ENCODE assay signal across 24 cellular contexts in the genomic region with DNA sequence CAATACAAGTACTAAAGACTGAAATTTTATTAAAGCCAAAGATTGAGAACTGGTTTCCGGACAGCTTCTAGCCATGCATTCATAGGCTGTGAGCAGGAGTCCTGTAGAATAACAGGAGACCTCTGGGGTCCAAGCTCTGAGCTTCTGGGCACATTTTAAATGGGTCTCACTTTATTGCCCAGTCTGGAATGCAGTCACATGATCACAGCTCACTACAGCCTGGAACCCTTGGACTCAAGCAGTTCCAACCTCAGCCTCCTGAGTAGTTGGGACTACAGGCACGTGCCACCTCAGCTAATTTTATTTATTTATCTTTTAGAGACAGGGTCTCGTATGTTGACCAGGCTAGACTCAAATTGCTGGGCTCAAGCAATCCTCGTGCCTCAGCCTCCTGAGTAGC. TPM values are rescaled to one million over a fixed set of nuclear protein-coding genes. Genes with fewer than 3 reads are reported as not detected.
DNase-seq lines count a peak whose midpoint lies in the region; ATAC-seq and TF ChIP-seq lines count a peak whose summit lies in the region.
"Had no signal": no experiment of that assay in that cellular context is flagged by ENCODE, and none has a peak within 500 bp of the region (broad histone marks: within the 10 kb centered on the region; RNA-seq: fewer than 3 reads in every experiment).

No MANE protein-coding gene starts in this region.

- no peaks in the 10 kb centered on the region for H3K36me3 Mint-ChIP-seq in natural killer cell
- peaks cover 11% of the 10 kb centered on the region for H3K36me3 Mint-ChIP-seq in natural killer cell treated with Interleukin-12 subunit alpha and Interleukin-12 subunit beta and Interleukin-15 and Interleukin-18, amount 100 ng/mL, for 72 hours

- peaks cover 12% of the 10 kb centered on the region for H3F3A ChIP-seq in SK-N-SH (replicated peaks; ENCODE audit: insufficient read depth)

- TF ChIP-seq CTCF in SK-N-SH (IDR thresholded peaks at IDR 0.05) (no peak), natural killer cell (IDR thresholded peaks at IDR 0.05) (no peak), mucosa of descending colon (IDR thresholded peaks at IDR 0.05) (no peak)

- no peak overlapping the region for H3K4me2 ChIP-seq in SK-N-SH

- H3K79me2 ChIP-seq in SK-N-SH (ENCODE audit: insufficient read depth), result peaks cover 5% of the 10 kb centered on the region; the same call in 1 of the 2 replicates

- CTCF ChIA-PET in SK-N-SH (lab: Yijun Ruan, JAX), result interaction anchor here (0.6 to 2.7 kb wide), 4 partner anchors 11 to 22 kb away, joined by 3 to 8 read pairs (median 4); partner anchors contain the start of gene CDKN2AIPNL

- H3K4me3 Mint-ChIP-seq in natural killer cell, result no peak overlapping the region
- H3K4me3 Mint-ChIP-seq in natural killer cell treated with Interleukin-12 subunit alpha and Interleukin-12 subunit beta and Interleukin-15 and Interleukin-18, amount 100 ng/mL, for 72 hours, result no peak overlapping the region
- H3K4me3 Mint-ChIP-seq: CD14-positive monocyte had no signal

- intact Hi-C loops in natural killer cell (cut with micrococcal nuclease), result no loop called here
- intact Hi-C loops in mucosa of descending colon (cut with DNase I, micrococcal nuclease), result no loop called here

- no peak for TF ChIP-seq EP300 in SK-N-SH (IDR thresholded peaks at IDR 0.05; ENCODE audit: borderline replicate concordance in 1 of 2, low read depth in 1 of 2, low read length in 1 of 2)

- no peak for ATAC-seq in SK-N-SH treated with all-trans-retinoic acid at 6 μM for 48 hours
- ATAC-seq in natural killer cell, result no peak
- ATAC-seq in natural killer cell treated with Interleukin-12 subunit alpha and Interleukin-12 subunit beta and Interleukin-15 and Interleukin-18, amount 100 ng/mL, for 72 hours, result no peak
- ATAC-seq in mucosa of descending colon, result peak; percentile 52

- no peaks in the 10 kb centered on the region for H3K27me3 ChIP-seq in SK-N-SH (ENCODE audit: insufficient read depth)
- H3K27me3 ChIP-seq: BE2C had no signal

- H3K4me1 Mint-ChIP-seq in natural killer cell, result no peaks in the 10 kb centered on the region
- H3K4me1 Mint-ChIP-seq in natural killer cell treated with Interleukin-12 subunit alpha and Interleukin-12 subunit beta and Interleukin-15 and Interleukin-18, amount 100 ng/mL, for 72 hours (ENCODE audit: low read depth in 2 of 2), result peaks cover 0 to 3% of the 10 kb centered on the region in 2 donors
- H3K4me1 Mint-ChIP-seq: CD14-positive monocyte had no signal

- H3K4me3 ChIP-seq in SK-N-SH (ENCODE audit: low read depth in 2 of 2, low read length in 1 of 2) (no peak overlapping the region), mucosa of descending colon (no peak overlapping the region)

- no peaks in the 10 kb centered on the region for H3K9me3 ChIP-seq in SK-N-SH
- no peaks in the 10 kb centered on the region for H3K9me3 ChIP-seq in mucosa of descending colon
- H3K9me3 ChIP-seq: BE2C had no signal

- no peaks in the 10 kb centered on the region for H3K27me3 Mint-ChIP-seq in natural killer cell (ENCODE audit: low read depth in 2 of 2)
- H3K27me3 Mint-ChIP-seq in natural killer cell treated with Interleukin-12 subunit alpha and Interleukin-12 subunit beta and Interleukin-15 and Interleukin-18, amount 100 ng/mL, for 72 hours, result no peaks in the 10 kb centered on the region

- no peak overlapping the region for H2AFZ ChIP-seq in SK-N-SH (ENCODE audit: low read depth)

- POLR2A ChIA-PET in SK-N-SH (lab: Yijun Ruan, JAX), result interaction anchor here (1.1 to 1.6 kb wide), 3 partner anchors 11 to 70 kb away, joined by 3 to 4 read pairs (median 3); partner anchors contain the start of gene CDKN2AIPNL

- WGBS in SK-N-SH (ENCODE audit: low lambda C conversion rate), result 95% methylated on average over 4 of the region's 4 CpGs

- H3K27ac Mint-ChIP-seq in natural killer cell, result peak overlapping the region; percentile 24 to 45
- no peak overlapping the region for H3K27ac Mint-ChIP-seq in natural killer cell treated with Interleukin-12 subunit alpha and Interleukin-12 subunit beta and Interleukin-15 and Interleukin-18, amount 100 ng/mL, for 72 hours

- no peaks in the 10 kb centered on the region for H3K9me3 Mint-ChIP-seq in natural killer cell
- no peaks in the 10 kb centered on the region for H3K9me3 Mint-ChIP-seq in natural killer cell treated with Interleukin-12 subunit alpha and Interleukin-12 subunit beta and Interleukin-15 and Interleukin-18, amount 100 ng/mL, for 72 hours
- H3K9me3 Mint-ChIP-seq: CD14-positive monocyte had no signal

- no peak for DNase-seq in SK-N-SH
- DNase-seq in natural killer cell, result no peak
- DNase-seq in natural killer cell treated with Interleukin-12 subunit alpha and Interleukin-12 subunit beta and Interleukin-15 and Interleukin-18, amount 100 ng/mL, for 72 hours (ENCODE audit: low spot score), result no peak
- no peak for DNase-seq in mucosa of descending colon
- no peak for DNase-seq in NCI-H2196 treated with DMSO at 0.1 percent for 48 hours (lab: John Stamatoyannopoulos, UW; ENCODE audit: unreplicated experiment)
- DNase-seq in GOT3 (lab: John Stamatoyannopoulos, UW), result no peak
- DNase-seq: ACHN, BE2C, Calu3, DMS153, DND-41, HCEC 1CT, NCI-H1048, NCI-H1417 treated with DMSO at 0.1 percent for 48 hours, NCI-H1694 treated with DMSO at 0.1 percent for 48 hours, NCI-H2081, NCI-H226, NCI-H510A, NCI-H69, RPMI8226, SHP77 had no signal

- H4K20me1 ChIP-seq in SK-N-SH (ENCODE audit: insufficient read depth), result no peaks in the 10 kb centered on the region

- H3K4me1 ChIP-seq in SK-N-SH (ENCODE audit: control insufficient read depth in 1 of 2, insufficient read depth in 2 of 2, low read depth in 1 of 2, low read length in 1 of 2) (no peaks in the 10 kb centered on the region), mucosa of descending colon (ENCODE audit: low read depth) (no peaks in the 10 kb centered on the region)
- H3K4me1 ChIP-seq: BE2C had no signal

- H3K9ac ChIP-seq in SK-N-SH, result no peak overlapping the region

- H3K9me2 ChIP-seq in SK-N-SH, result no peaks in the 10 kb centered on the region

- no peak overlapping the region for H3K27ac ChIP-seq in SK-N-SH (ENCODE audit: low read depth in 2 of 2, low read length in 1 of 2)
- H3K27ac ChIP-seq: 22Rv1 had no signal

- H3K36me3 ChIP-seq in SK-N-SH (replicated peaks in 1 of 2; ENCODE audit: control insufficient read depth in 1 of 2, insufficient read depth in 2 of 2, low read length in 1 of 2) (peaks cover 45 to 64% of the 10 kb centered on the region in 2 experiments), mucosa of descending colon (ENCODE audit: low read depth) (no peaks in the 10 kb centered on the region)

- no peak for TF ChIP-seq RAD21 in SK-N-SH (IDR thresholded peaks at IDR 0.05; ENCODE audit: low read length)

TF ChIP-seq in SK-N-SH, 30 proteins besides CTCF, POLR2A, EP300 and RAD21:
- TF ChIP-seq, protein P1, sequence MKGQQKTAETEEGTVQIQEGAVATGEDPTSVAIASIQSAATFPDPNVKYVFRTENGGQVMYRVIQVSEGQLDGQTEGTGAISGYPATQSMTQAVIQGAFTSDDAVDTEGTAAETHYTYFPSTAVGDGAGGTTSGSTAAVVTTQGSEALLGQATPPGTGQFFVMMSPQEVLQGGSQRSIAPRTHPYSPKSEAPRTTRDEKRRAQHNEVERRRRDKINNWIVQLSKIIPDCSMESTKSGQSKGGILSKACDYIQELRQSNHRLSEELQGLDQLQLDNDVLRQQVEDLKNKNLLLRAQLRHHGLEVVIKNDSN (IDR thresholded peaks at IDR 0.05; ENCODE audit: borderline replicate concordance, low read depth), result 0 out of 2 replicates have a peak, but pooled peaks have one; percentile 20
- no peak for TF ChIP-seq FOSL2 (IDR thresholded peaks at IDR 0.05; ENCODE audit: borderline replicate concordance, low read depth)
TF ChIP-seq in SK-N-SH: peak in this region for 1.

TF ChIP-seq in SK-N-SH treated with all-trans-retinoic acid at 6 μM for 48 hours, 23 proteins besides CTCF, POLR2A, EP300 and RAD21:
- TF ChIP-seq TOX (CRISPR knock-in tag; IDR thresholded peaks at IDR 0.05; ENCODE audit: borderline replicate concordance) (no peak), ISL1 (CRISPR knock-in tag; IDR thresholded peaks at IDR 0.05) (no peak), ZNF565 (CRISPR knock-in tag; conservative IDR thresholded peaks at IDR 0.05; ENCODE audit: low read depth) (no peak), BACH2 (CRISPR knock-in tag; IDR thresholded peaks at IDR 0.05; ENCODE audit: borderline replicate concordance) (no peak), TCF4 (CRISPR knock-in tag; IDR thresholded peaks at IDR 0.05; ENCODE audit: borderline replicate concordance) (no peak), ZFP30 (CRISPR knock-in tag; IDR thresholded peaks at IDR 0.05) (no peak), ZFP3 (CRISPR knock-in tag; IDR thresholded peaks at IDR 0.05) (no peak)

RNA-seq across cellular contexts. Expression of gene CDKN2AIPNL, which starts 15.4 kb away (rescaled TPM):
- polyA plus RNA-seq in SK-N-SH (2012; rRNA removed), result 23.3 and 29.4 TPM in 2 replicates
- 32.0 and 35.5 TPM in 2 replicates for polyA plus RNA-seq in SK-N-SH (2012; cell fraction: cytosol; rRNA removed)
- 7.2 and 10.1 TPM in 2 replicates for polyA plus RNA-seq in SK-N-SH (2012; cell fraction: nucleus; rRNA removed)
- 10 to 100 TPM; 12.3 to 15.5 (median 13.4) TPM for total RNA-seq in natural killer cell
- 10 to 100 TPM; 28.2 to 36.5 TPM for total RNA-seq in natural killer cell treated with Interleukin-12 subunit alpha and Interleukin-12 subunit beta and Interleukin-15 and Interleukin-18, amount 100 ng/mL, for 72 hours
- total RNA-seq in mucosa of descending colon, result 10 to 100 TPM; 16.0 to 24.4 (median 17.1) TPM

RNA-seq across cellular contexts. Expression of gene UBE2B, which starts 24.9 kb away (rescaled TPM):
- polyA plus RNA-seq in SK-N-SH (2012; rRNA removed), result 24.3 and 28.0 TPM in 2 replicates
- 38.9 and 58.5 TPM in 2 replicates for polyA plus RNA-seq in SK-N-SH (2012; cell fraction: cytosol; rRNA removed)
- polyA plus RNA-seq in SK-N-SH (2012; cell fraction: nucleus; rRNA removed), result 12.3 and 29.5 TPM in 2 replicates
- 100 to 1,000 TPM in 2 of 3 donors, 10 to 100 TPM in 1; 93.5 to 124 (median 116) TPM for total RNA-seq in natural killer cell
- total RNA-seq in natural killer cell treated with Interleukin-12 subunit alpha and Interleukin-12 subunit beta and Interleukin-15 and Interleukin-18, amount 100 ng/mL, for 72 hours, result 10 to 100 TPM; 62.6 to 89.5 TPM
- total RNA-seq in mucosa of descending colon, result 10 to 100 TPM; 84.4 to 99.5 (median 89.5) TPM

RNA-seq across cellular contexts. Expression of gene CDKL3, which starts 29.3 kb away (rescaled TPM):
- polyA plus RNA-seq in SK-N-SH (2012; rRNA removed), result 1.4 and 1.9 TPM in 2 replicates
- 1.8 and 3.3 TPM in 2 replicates for polyA plus RNA-seq in SK-N-SH (2012; cell fraction: cytosol; rRNA removed)
- polyA plus RNA-seq in SK-N-SH (2012; cell fraction: nucleus; rRNA removed), result 2.2 and 3.4 TPM in 2 replicates
- total RNA-seq in natural killer cell (1 to 10 TPM in 1 of 3 donors, under 1 TPM in 1, not detected in 1; 0.63 to 2.2 TPM), mucosa of descending colon (1 to 10 TPM in 1 of 3 donors, not detected in 2; 3.2 TPM)
- 1 to 10 TPM; 2.9 to 3.3 TPM for total RNA-seq in natural killer cell treated with Interleukin-12 subunit alpha and Interleukin-12 subunit beta and Interleukin-15 and Interleukin-18, amount 100 ng/mL, for 72 hours

Comparison
In these comparisons a context has a peak if more than half of its experiments do, and no peak if none do; other contexts are left out.
1. H3K27ac Mint-ChIP-seq: peak in natural killer cell (2 of 2); none in natural killer cell treated with Interleukin-12 subunit alpha and Interleukin-12 subunit beta and Interleukin-15 and Interleukin-18, amount 100 ng/mL, for 72 hours (0 of 2).